ENCODE assay signal across 8 cellular contexts in genomic region chr3:181711325-181712135, GRCh38. TPM values are rescaled to one million over a fixed set of nuclear protein-coding genes. Genes with fewer than 3 reads are reported as not detected.
DNase-seq lines count a peak whose midpoint lies in the region; ATAC-seq, FAIRE-seq and TF ChIP-seq lines count a peak whose summit lies in the region.

TSS of gene SOX2 (plus strand) at chr3:181711925. CDS start at chr3:181712361, 436 bp downstream.

- peaks cover 11% of the 10 kb centered on the region; the same call in 1 of the 2 replicates for H3K4me1 ChIP-seq in HepG2 (ENCODE audit: insufficient read depth, low read length)
- H3K4me1 ChIP-seq in subcutaneous abdominal adipose tissue (ENCODE audit: control insufficient read depth in 5 of 5, insufficient read depth in 5 of 5, low read length in 5 of 5): peaks cover 0 to 28% (median 24%) of the 10 kb centered on the region in 5 donors

- TF ChIP-seq CTCF in HepG2 (CRISPR knock-in tag; IDR thresholded peaks at IDR 0.05): no peak

- 25% methylated on average over 29 of the region's 37 CpGs for WGBS in HepG2 (ENCODE audit: low lambda C conversion rate)

- peak; percentile 77 for DNase-seq in Jurkat, Clone E6-1 (ENCODE audit: low read depth, low spot score)
- DNase-seq in dermis microvascular lymphatic vessel endothelial cell (ENCODE audit: low read depth in 2 of 2) (peak; percentile 35 to 73), HepG2 (ENCODE audit: low spot score) (peak; percentile 67)

- TF ChIP-seq POLR2A in HepG2 (IDR thresholded peaks at IDR 0.05; ENCODE audit: insufficient read depth in 1 of 2, low read depth in 2 of 2, low read length in 2 of 2): no peak

- no peaks in the 10 kb centered on the region for H3K79me2 ChIP-seq in HepG2 (ENCODE audit: insufficient read depth, low read length)

- H3K27me3 ChIP-seq in HepG2 (ENCODE audit: control insufficient read depth in 1 of 2, insufficient read depth in 2 of 2, low read length in 2 of 2) (peaks cover 4 to 48% of the 10 kb centered on the region in 2 experiments; a peak in 3 of 5 replicates), subcutaneous abdominal adipose tissue (ENCODE audit: control insufficient read depth in 5 of 5, insufficient read depth in 4 of 5, low read length in 5 of 5) (peaks cover 50 to 93% (median 68%) of the 10 kb centered on the region in 5 donors)

- H3K36me3 ChIP-seq in HepG2 (replicated peaks in 1 of 2; ENCODE audit: control insufficient read depth in 1 of 2, insufficient read depth in 2 of 2, low read length in 2 of 2) (no peaks in the 10 kb centered on the region), subcutaneous abdominal adipose tissue (ENCODE audit: control insufficient read depth in 5 of 5, insufficient read depth in 5 of 5, low read length in 5 of 5) (no peaks in the 10 kb centered on the region)

- no peak within 1 kb of the TSS for H2AFZ ChIP-seq in HepG2 (ENCODE audit: low read length)

- H3K4me3 ChIP-seq in GM08714 (ENCODE audit: low read length) (peak within 1 kb of the TSS; percentile 46), HepG2 (replicated peaks in 1 of 3; ENCODE audit: insufficient read depth in 1 of 3, low read depth in 2 of 3, low read length in 3 of 3) (peak within 1 kb of the TSS in 2 of 3 experiments; percentile 31 to 57; a peak in 4 of 6 replicates), subcutaneous abdominal adipose tissue (ENCODE audit: low read depth in 1 of 5, low read length in 5 of 5) (peak within 1 kb of the TSS in 4 of 5 donors; percentile 31 to 54 (median 44))
- peak within 1 kb of the TSS; percentile 39 for H3K4me3 ChIP-seq in Jurkat, Clone E6-1 (ENCODE audit: low read length)

- POLR2A ChIA-PET in HepG2 (lab: Yijun Ruan, JAX): no interaction called here

- BruUV-seq in HepG2 (replicated peaks; lab: Mats Ljungman, UMichigan): no TSS peak

- H3K4me2 ChIP-seq in HepG2 (ENCODE audit: low read depth, low read length): peak within 1 kb of the TSS; percentile 51

- CTCF ChIA-PET in HepG2 (lab: Yijun Ruan, JAX; ENCODE audit: low intra/inter-chr PET ratio, low total read pairs): interaction anchor here (1.3 kb wide), 1 partner anchor 547 kb away, joined by 5 read pairs; no protein-coding TSS in a partner anchor

- TF ChIP-seq RAD21 in HepG2 (CRISPR knock-in tag; IDR thresholded peaks at IDR 0.05): no peak

- no peaks in the 10 kb centered on the region for H4K20me1 ChIP-seq in HepG2 (ENCODE audit: insufficient read depth, low read length)

- H3K9ac ChIP-seq in HepG2 (ENCODE audit: insufficient read depth, low read depth, low read length): no peak within 1 kb of the TSS
- H3K9ac ChIP-seq in subcutaneous abdominal adipose tissue (ENCODE audit: low read length in 5 of 5): no peak within 1 kb of the TSS

- H3K27ac ChIP-seq in HepG2 (ENCODE audit: extremely low read length, insufficient read depth, low read length) (no peak within 1 kb of the TSS), subcutaneous abdominal adipose tissue (ENCODE audit: low read depth, low read length) (no peak within 1 kb of the TSS)

- in situ Hi-C loops in HepG2 (cut with HindIII; ENCODE audit: extremely low pct_ligation_motif_present, low pct_unique_long_range_greater_than_20kb): loop anchor here (25.0 kb wide), 1 partner anchor 776 kb away; no protein-coding TSS in a partner anchor

- intact Hi-C loops in HepG2 (cut with micrococcal nuclease; ENCODE audit: unreplicated experiment): loop anchor here (1.0 kb wide), 1 partner anchor 425 kb away; no protein-coding TSS in a partner anchor

- no peaks in the 10 kb centered on the region for H3K9me3 ChIP-seq in HepG2 (ENCODE audit: low read length)
- H3K9me3 ChIP-seq in subcutaneous abdominal adipose tissue (ENCODE audit: control insufficient read depth in 5 of 5, low read length in 5 of 5): peaks cover 0 to 2% (median 0%) of the 10 kb centered on the region in 5 donors

- ATAC-seq in HepG2 (peak; percentile 93), GM19023 (IDR thresholded peaks at IDR 0.05; ENCODE audit: unreplicated experiment) (no peak), GM19324 (IDR thresholded peaks at IDR 0.05; ENCODE audit: low FRiP score, unreplicated experiment) (no peak)

- no peak for TF ChIP-seq EP300 in HepG2 (IDR thresholded peaks at IDR 0.05; ENCODE audit: low read depth in 2 of 2, low read length in 2 of 2)
- TF ChIP-seq EP300 in HepG2 (CRISPR knock-in tag; IDR thresholded peaks at IDR 0.05; ENCODE audit: borderline replicate concordance): no peak

- FAIRE-seq in HepG2 (lab: Jason Lieb, UNC): no peak

TF ChIP-seq in PFSK-1, 5 proteins besides CTCF, POLR2A, EP300 and RAD21 (continues in another document):
- TF ChIP-seq FOXP2 (optimal IDR thresholded peaks at IDR 0.05; ENCODE audit: borderline replicate concordance, extremely low read depth, extremely low read length, insufficient read depth): no peak
- TF ChIP-seq POLR2AphosphoS5 (IDR thresholded peaks at IDR 0.05; ENCODE audit: low read depth, low read length): peak; percentile 94
- peak; percentile 87; the same call in 1 of the 2 replicates for TF ChIP-seq TAF1 (IDR thresholded peaks at IDR 0.05; ENCODE audit: borderline replicate concordance, insufficient read depth, low read length)

TF ChIP-seq in HepG2, 621 proteins besides CTCF, POLR2A, EP300 and RAD21 (continues in another document):
- TF ChIP-seq RELA (CRISPR knock-in tag; IDR thresholded peaks at IDR 0.05) (no peak), JARID2 (CRISPR knock-in tag; IDR thresholded peaks at IDR 0.05; ENCODE audit: insufficient replicate concordance) (no peak), SATB2 (CRISPR knock-in tag; IDR thresholded peaks at IDR 0.05) (no peak), RBAK (CRISPR knock-in tag; IDR thresholded peaks at IDR 0.05) (no peak), NFYC (CRISPR knock-in tag; IDR thresholded peaks at IDR 0.05) (peak; percentile 48; the same call in 1 of the 2 replicates), ATF3 (CRISPR knock-in tag; IDR thresholded peaks at IDR 0.05) (no peak), PCBP1 (IDR thresholded peaks at IDR 0.05; ENCODE audit: borderline replicate concordance, low read depth, low read length) (no peak), CENPT (CRISPR knock-in tag; IDR thresholded peaks at IDR 0.05; ENCODE audit: low read depth) (no peak), ERF (CRISPR knock-in tag; IDR thresholded peaks at IDR 0.05) (no peak), IKZF4 (CRISPR knock-in tag; IDR thresholded peaks at IDR 0.05; ENCODE audit: borderline replicate concordance, low read depth, not compliant biosample characterization) (no peak), ZNF282 (IDR thresholded peaks at IDR 0.05; ENCODE audit: partially characterized antibody) (no peak), HNRNPH1 (optimal IDR thresholded peaks at IDR 0.05; ENCODE audit: low read depth, low read length) (no peak), ZNF883 (CRISPR knock-in tag; IDR thresholded peaks at IDR 0.05; ENCODE audit: not compliant biosample characterization) (no peak), ZNF605 (CRISPR knock-in tag; IDR thresholded peaks at IDR 0.05) (no peak), HOMEZ (CRISPR knock-in tag; IDR thresholded peaks at IDR 0.05; ENCODE audit: low read depth) (0 out of 2 replicates have a peak, but pooled peaks have one; percentile 21)

RNA-seq across cellular contexts. Expression of gene SOX2, which starts in this region (rescaled TPM):
- not detected for polyA plus RNA-seq in Jurkat, Clone E6-1 (2012; ENCODE audit: insufficient read depth, insufficient read length)
- 24.0 TPM for polyA plus RNA-seq in PFSK-1 (2012; ENCODE audit: insufficient read length, low read depth)
- total RNA-seq in dermis microvascular lymphatic vessel endothelial cell (not detected in 2 replicates), HepG2 (2016; rRNA removed; fragmentation: Illumina TruSeq; extraction: Trizol) (not detected in 2 replicates)
- not detected in 2 replicates for total RNA-seq in HepG2 (2016; cell fraction: cytosol; rRNA removed; fragmentation: Illumina TruSeq; extraction: Trizol; ENCODE audit: low read depth)
- not detected in 2 replicates for total RNA-seq in HepG2 (2016; cell fraction: insoluble cytoplasmic fraction; rRNA removed; fragmentation: Illumina TruSeq; extraction: Trizol)
- not detected in 2 replicates for total RNA-seq in HepG2 (2016; cell fraction: membrane; rRNA removed; fragmentation: Illumina TruSeq; extraction: Trizol)
- total RNA-seq in HepG2 (2016; cell fraction: nucleus; rRNA removed; fragmentation: Illumina TruSeq; extraction: Trizol): not detected in 2 replicates
- not detected in 2 replicates for polyA plus RNA-seq in HepG2 (2011; rRNA removed)
- not detected in 2 replicates for polyA plus RNA-seq in HepG2 (2011; cell fraction: cytosol; rRNA removed)
- polyA plus RNA-seq in HepG2 (2011; cell fraction: nucleus; rRNA removed): 0.06 TPM in 1 of 2 replicates, not detected in the other
- not detected in 2 replicates for polyA plus RNA-seq in HepG2 (2012)
- polyA plus RNA-seq in HepG2 (2016; cell fraction: cytosol; fragmentation: Illumina TruSeq; extraction: Trizol; ENCODE audit: low read depth): not detected in 2 replicates
- polyA plus RNA-seq in HepG2 (2016; cell fraction: insoluble cytoplasmic fraction; fragmentation: Illumina TruSeq; extraction: Trizol; ENCODE audit: low read depth): not detected in 2 replicates
- not detected in 2 replicates for polyA plus RNA-seq in HepG2 (2016; cell fraction: membrane; fragmentation: Illumina TruSeq; extraction: Trizol; ENCODE audit: low read depth)
- polyA plus RNA-seq in HepG2 (2016; cell fraction: nucleus; fragmentation: Illumina TruSeq; extraction: Trizol; ENCODE audit: insufficient read depth, low read depth): not detected in 2 replicates
- not detected in 2 replicates for polyA minus RNA-seq in HepG2 (2011; rRNA and poly(A)+ RNA removed; ENCODE audit: low replicate concordance)
- not detected in 2 replicates for polyA minus RNA-seq in HepG2 (2011; cell fraction: cytosol; rRNA and poly(A)+ RNA removed)
- polyA minus RNA-seq in HepG2 (2011; cell fraction: nucleus; rRNA and poly(A)+ RNA removed): not detected in 2 replicates

Comparison
In these comparisons a context has a peak if more than half of its experiments do, and no peak if none do; other contexts are left out.
1. Peak in DNase-seq in dermis microvascular lymphatic vessel endothelial cell; RNA of the gene not detected or under 1 TPM.
2. Peak in DNase-seq, ATAC-seq, H3K4me3 ChIP-seq and H3K4me2 ChIP-seq in HepG2; RNA of the gene not detected or under 1 TPM.